In genomic region chr5:154683101-154683757, GRCh38 we compare ENCODE assay signal across 8 cellular contexts.
A peak's percentile ranks its signal among the peaks of the same experiment; 100 is the strongest.
DNase-seq lines count a peak whose midpoint lies in the region; ATAC-seq and TF ChIP-seq lines count a peak whose summit lies in the region.

No MANE protein-coding gene starts in this region.

- H3K4me1 ChIP-seq in left ventricle myocardium inferior (peaks cover 19% of the 10 kb centered on the region), smooth muscle cell (ENCODE audit: low read depth) (peaks cover 4% of the 10 kb centered on the region)

- H3K27me3 Mint-ChIP-seq in T-helper 17 cell = peaks cover 13% of the 10 kb centered on the region

- H3K36me3 ChIP-seq in left ventricle myocardium inferior (no peaks in the 10 kb centered on the region), smooth muscle cell (ENCODE audit: low read depth) (no peaks in the 10 kb centered on the region)

- no peaks in the 10 kb centered on the region for H3K79me2 ChIP-seq in smooth muscle cell (ENCODE audit: low read depth)

- peak; percentile 76 to 85 for DNase-seq in NCI-H526 (lab: John Stamatoyannopoulos, UW)
- DNase-seq in NCI-H526 treated with DMSO at 0.1 percent for 48 hours (lab: John Stamatoyannopoulos, UW) = no peak
- DNase-seq in T-helper 17 cell = no peak
- no peak for DNase-seq in left ventricle myocardium inferior
- no peak for DNase-seq in smooth muscle cell (lab: John Stamatoyannopoulos, UW; ENCODE audit: unreplicated experiment)
- DNase-seq in activated effector memory CD4-positive, alpha-beta T cell treated with anti-CD3 and anti-CD28 coated beads, Interleukin-2, amount 50 U/mL, for 16 hours = no peak
- no peak for DNase-seq in anterior cingulate cortex (lab: John Stamatoyannopoulos, UW)

- peak overlapping the region; percentile 72 for H3K27ac Mint-ChIP-seq in T-helper 17 cell

- H3K4me3 ChIP-seq in left ventricle myocardium inferior (peak overlapping the region; percentile 71), smooth muscle cell (peak overlapping the region; percentile 59)

- no peaks in the 10 kb centered on the region for H4K20me1 ChIP-seq in smooth muscle cell (ENCODE audit: low read depth)

- H3K9ac ChIP-seq in smooth muscle cell (ENCODE audit: low read depth) = peak overlapping the region; percentile 26

- no peaks in the 10 kb centered on the region for H3K27me3 ChIP-seq in left ventricle myocardium inferior (ENCODE audit: low read depth)
- no peaks in the 10 kb centered on the region for H3K27me3 ChIP-seq in smooth muscle cell (ENCODE audit: low read depth)

- no peaks in the 10 kb centered on the region for H3F3A ChIP-seq in smooth muscle cell (ENCODE audit: low read depth)

- WGBS in smooth muscle cell (ENCODE audit: low lambda C conversion rate) = 20% methylated on average over 13 of the region's 16 CpGs

- H3K4me3 Mint-ChIP-seq in T-helper 17 cell = peak overlapping the region; percentile 82

- peak overlapping the region; percentile 87 for H2AFZ ChIP-seq in smooth muscle cell (ENCODE audit: low read depth)

- peak; percentile 38 for ATAC-seq in HG02938 (IDR thresholded peaks at IDR 0.05; ENCODE audit: unreplicated experiment)
- no peak for ATAC-seq in T-helper 17 cell

- intact Hi-C loops in left ventricle myocardium inferior (cut with micrococcal nuclease) = no loop called here

- H3K36me3 Mint-ChIP-seq in T-helper 17 cell (ENCODE audit: low read depth) = peaks cover 3% of the 10 kb centered on the region

- H3K4me1 Mint-ChIP-seq in T-helper 17 cell = peaks cover 6% of the 10 kb centered on the region

- H3K27ac ChIP-seq in left ventricle myocardium inferior (replicated peaks) (peak overlapping the region; percentile 91), smooth muscle cell (ENCODE audit: low read depth) (peak overlapping the region; percentile 54)

- TF ChIP-seq CTCF in left ventricle myocardium inferior (IDR thresholded peaks at IDR 0.05; ENCODE audit: borderline replicate concordance) (no peak), smooth muscle cell (IDR thresholded peaks at IDR 0.05; ENCODE audit: borderline replicate concordance, insufficient read depth, poor library complexity, severe bottlenecking) (no peak)

- H3K9me3 ChIP-seq in T-helper 17 cell (ENCODE audit: control insufficient read depth, low read length, poor library complexity, severe bottlenecking) = no peaks in the 10 kb centered on the region
- no peaks in the 10 kb centered on the region for H3K9me3 ChIP-seq in left ventricle myocardium inferior (replicated peaks)
- no peaks in the 10 kb centered on the region for H3K9me3 ChIP-seq in smooth muscle cell (replicated peaks; ENCODE audit: low read depth)

- H3K4me2 ChIP-seq in smooth muscle cell = peak overlapping the region; percentile 87

Comparison
In these comparisons a context has a peak if more than half of its experiments do, and no peak if none do; other contexts are left out.
1. DNase-seq: peak in NCI-H526 (2 of 2); none in NCI-H526 treated with DMSO at 0.1 percent for 48 hours (single experiment), T-helper 17 cell (0 of 3), left ventricle myocardium inferior (single experiment), smooth muscle cell (single experiment), activated effector memory CD4-positive, alpha-beta T cell treated with anti-CD3 and anti-CD28 coated beads, Interleukin-2, amount 50 U/mL, for 16 hours (single experiment) and anterior cingulate cortex (0 of 58).